In the genomic region with DNA sequence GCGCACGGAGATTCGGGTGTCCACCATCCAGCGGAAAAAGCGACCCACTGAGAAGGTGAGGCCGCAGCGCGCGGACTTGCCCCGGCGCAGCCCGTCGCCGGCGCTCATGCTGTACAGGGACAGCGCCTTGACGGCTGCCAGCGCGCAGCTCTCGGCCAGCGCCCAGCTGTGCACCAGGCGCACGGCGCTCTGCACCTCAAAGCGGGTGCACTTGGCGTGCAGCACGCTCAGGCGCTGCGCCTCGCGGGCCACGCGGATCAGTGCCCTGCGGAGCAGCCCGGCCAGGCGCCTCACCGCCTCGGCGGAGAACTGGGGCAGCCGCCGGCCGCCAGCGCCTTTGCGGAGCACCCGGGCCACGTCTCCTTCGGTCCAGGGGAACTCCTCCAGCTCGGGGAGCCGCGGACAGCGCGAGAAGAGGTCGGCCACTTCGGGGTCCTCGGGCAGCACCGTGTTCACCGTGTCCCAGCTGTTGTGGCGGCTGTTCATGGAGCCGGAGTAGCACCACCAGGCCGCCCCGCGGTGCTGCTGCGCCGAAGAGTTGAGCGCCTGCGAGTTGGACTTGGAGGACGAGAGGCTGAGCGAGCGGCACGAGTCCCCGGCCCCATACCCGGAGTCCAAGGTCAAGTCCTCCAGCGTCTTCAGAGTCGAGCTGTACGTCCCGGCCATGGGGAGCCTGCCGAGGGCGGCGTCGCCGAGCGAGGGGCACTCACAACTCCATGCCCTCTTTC, we compare ENCODE assay signal across 1 cellular context.
TF ChIP-seq lines count a peak whose summit lies in the region.

No MANE protein-coding gene starts in this region.

TF ChIP-seq in HepG2, 621 proteins besides CTCF, POLR2A, EP300 and RAD21 (continued from another document and continues in another):
- TF ChIP-seq, protein P1, sequence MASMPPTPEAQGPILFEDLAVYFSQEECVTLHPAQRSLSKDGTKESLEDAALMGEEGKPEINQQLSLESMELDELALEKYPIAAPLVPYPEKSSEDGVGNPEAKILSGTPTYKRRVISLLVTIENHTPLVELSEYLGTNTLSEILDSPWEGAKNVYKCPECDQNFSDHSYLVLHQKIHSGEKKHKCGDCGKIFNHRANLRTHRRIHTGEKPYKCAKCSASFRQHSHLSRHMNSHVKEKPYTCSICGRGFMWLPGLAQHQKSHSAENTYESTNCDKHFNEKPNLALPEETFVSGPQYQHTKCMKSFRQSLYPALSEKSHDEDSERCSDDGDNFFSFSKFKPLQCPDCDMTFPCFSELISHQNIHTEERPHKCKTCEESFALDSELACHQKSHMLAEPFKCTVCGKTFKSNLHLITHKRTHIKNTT (CRISPR knock-in tag; IDR thresholded peaks at IDR 0.05) = no peak
- no peak for TF ChIP-seq MTF1 (CRISPR knock-in tag; IDR thresholded peaks at IDR 0.05)
- TF ChIP-seq KAT2B (IDR thresholded peaks at IDR 0.05; ENCODE audit: borderline replicate concordance, low read depth, low read length) = no peak
- no peak for TF ChIP-seq ZBTB3 (CRISPR knock-in tag; IDR thresholded peaks at IDR 0.05; ENCODE audit: borderline replicate concordance, low read depth)
- no peak for TF ChIP-seq GLI4 (CRISPR knock-in tag; IDR thresholded peaks at IDR 0.05; ENCODE audit: borderline replicate concordance)
- no peak for TF ChIP-seq ZNF570 (CRISPR knock-in tag; IDR thresholded peaks at IDR 0.05; ENCODE audit: borderline replicate concordance)
- TF ChIP-seq, protein P2, sequence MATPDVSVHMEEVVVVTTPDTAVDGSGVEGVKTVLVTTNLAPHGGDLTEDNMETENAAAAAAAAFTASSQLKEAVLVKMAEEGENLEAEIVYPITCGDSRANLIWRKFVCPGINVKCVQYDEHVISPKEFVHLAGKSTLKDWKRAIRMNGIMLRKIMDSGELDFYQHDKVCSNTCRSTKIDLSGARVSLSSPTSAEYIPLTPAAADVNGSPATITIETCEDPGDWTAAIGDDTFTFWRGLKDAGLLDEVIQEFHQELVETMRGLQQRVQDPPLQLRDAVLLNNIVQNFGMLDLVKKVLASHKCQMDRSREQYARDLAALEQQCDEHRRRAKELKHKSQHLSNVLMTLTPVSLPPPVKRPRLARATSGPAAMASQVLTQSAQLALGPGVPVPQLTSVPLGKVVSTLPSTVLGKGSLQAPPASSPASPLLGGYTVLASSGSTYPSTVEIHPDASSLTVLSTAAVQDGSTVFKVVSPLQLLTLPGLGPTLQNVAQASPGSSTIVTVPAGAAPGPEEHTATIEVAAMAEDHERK (CRISPR knock-in tag; IDR thresholded peaks at IDR 0.05; ENCODE audit: low read depth) = no peak
- TF ChIP-seq, protein P3, sequence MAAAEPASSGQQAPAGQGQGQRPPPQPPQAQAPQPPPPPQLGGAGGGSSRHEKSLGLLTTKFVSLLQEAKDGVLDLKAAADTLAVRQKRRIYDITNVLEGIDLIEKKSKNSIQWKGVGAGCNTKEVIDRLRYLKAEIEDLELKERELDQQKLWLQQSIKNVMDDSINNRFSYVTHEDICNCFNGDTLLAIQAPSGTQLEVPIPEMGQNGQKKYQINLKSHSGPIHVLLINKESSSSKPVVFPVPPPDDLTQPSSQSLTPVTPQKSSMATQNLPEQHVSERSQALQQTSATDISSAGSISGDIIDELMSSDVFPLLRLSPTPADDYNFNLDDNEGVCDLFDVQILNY (CRISPR knock-in tag; conservative IDR thresholded peaks at IDR 0.05) = no peak
- TF ChIP-seq ZKSCAN8 (CRISPR knock-in tag; IDR thresholded peaks at IDR 0.05; ENCODE audit: borderline replicate concordance) = no peak
- peak; percentile 72; the same call in 1 of the 2 replicates for TF ChIP-seq ZNF234 (CRISPR knock-in tag; conservative IDR thresholded peaks at IDR 0.05)
- no peak for TF ChIP-seq NFYC (CRISPR knock-in tag; IDR thresholded peaks at IDR 0.05)
- peak; percentile 79 for TF ChIP-seq ZNF777 (CRISPR knock-in tag; IDR thresholded peaks at IDR 0.05)
- TF ChIP-seq ZNF160 (CRISPR knock-in tag; IDR thresholded peaks at IDR 0.05) = no peak
- TF ChIP-seq TAF15 (IDR thresholded peaks at IDR 0.05; ENCODE audit: low read depth, low read length, poor library complexity, severe bottlenecking) = no peak
- no peak for TF ChIP-seq ZZZ3 (CRISPR knock-in tag; IDR thresholded peaks at IDR 0.05; ENCODE audit: borderline replicate concordance)
- TF ChIP-seq, protein P4, sequence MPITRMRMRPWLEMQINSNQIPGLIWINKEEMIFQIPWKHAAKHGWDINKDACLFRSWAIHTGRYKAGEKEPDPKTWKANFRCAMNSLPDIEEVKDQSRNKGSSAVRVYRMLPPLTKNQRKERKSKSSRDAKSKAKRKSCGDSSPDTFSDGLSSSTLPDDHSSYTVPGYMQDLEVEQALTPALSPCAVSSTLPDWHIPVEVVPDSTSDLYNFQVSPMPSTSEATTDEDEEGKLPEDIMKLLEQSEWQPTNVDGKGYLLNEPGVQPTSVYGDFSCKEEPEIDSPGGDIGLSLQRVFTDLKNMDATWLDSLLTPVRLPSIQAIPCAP (CRISPR knock-in tag; IDR thresholded peaks at IDR 0.05; ENCODE audit: low read depth) = no peak
- TF ChIP-seq NR2F6 (IDR thresholded peaks at IDR 0.05) = no peak
- no peak for TF ChIP-seq NR2F6 (CRISPR knock-in tag; IDR thresholded peaks at IDR 0.05)
- TF ChIP-seq ZNF891 (CRISPR knock-in tag; IDR thresholded peaks at IDR 0.05) = 0 out of 2 replicates have a peak, but pooled peaks have one; percentile 7
- no peak for TF ChIP-seq FOXC1 (CRISPR knock-in tag; IDR thresholded peaks at IDR 0.05; ENCODE audit: borderline replicate concordance)
- no peak for TF ChIP-seq RELA (CRISPR knock-in tag; IDR thresholded peaks at IDR 0.05)
- TF ChIP-seq, protein P5, sequence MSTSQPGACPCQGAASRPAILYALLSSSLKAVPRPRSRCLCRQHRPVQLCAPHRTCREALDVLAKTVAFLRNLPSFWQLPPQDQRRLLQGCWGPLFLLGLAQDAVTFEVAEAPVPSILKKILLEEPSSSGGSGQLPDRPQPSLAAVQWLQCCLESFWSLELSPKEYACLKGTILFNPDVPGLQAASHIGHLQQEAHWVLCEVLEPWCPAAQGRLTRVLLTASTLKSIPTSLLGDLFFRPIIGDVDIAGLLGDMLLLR (CRISPR knock-in tag; IDR thresholded peaks at IDR 0.05) = peak; percentile 75; the same call in 1 of the 2 replicates
- TF ChIP-seq ZNF766 (CRISPR knock-in tag; IDR thresholded peaks at IDR 0.05; ENCODE audit: borderline replicate concordance) = no peak; the same call in 1 of the 2 replicates
- no peak for TF ChIP-seq HNRNPK (IDR thresholded peaks at IDR 0.05; ENCODE audit: low read depth, low read length, poor library complexity, severe bottlenecking)
- peak; percentile 8; the same call in 1 of the 2 replicates for TF ChIP-seq ZNF121 (CRISPR knock-in tag; IDR thresholded peaks at IDR 0.05)
- no peak for TF ChIP-seq ZNF569 (CRISPR knock-in tag; IDR thresholded peaks at IDR 0.05; ENCODE audit: borderline replicate concordance)
- no peak for TF ChIP-seq GATAD1 (CRISPR knock-in tag; IDR thresholded peaks at IDR 0.05)
- TF ChIP-seq, protein P6, sequence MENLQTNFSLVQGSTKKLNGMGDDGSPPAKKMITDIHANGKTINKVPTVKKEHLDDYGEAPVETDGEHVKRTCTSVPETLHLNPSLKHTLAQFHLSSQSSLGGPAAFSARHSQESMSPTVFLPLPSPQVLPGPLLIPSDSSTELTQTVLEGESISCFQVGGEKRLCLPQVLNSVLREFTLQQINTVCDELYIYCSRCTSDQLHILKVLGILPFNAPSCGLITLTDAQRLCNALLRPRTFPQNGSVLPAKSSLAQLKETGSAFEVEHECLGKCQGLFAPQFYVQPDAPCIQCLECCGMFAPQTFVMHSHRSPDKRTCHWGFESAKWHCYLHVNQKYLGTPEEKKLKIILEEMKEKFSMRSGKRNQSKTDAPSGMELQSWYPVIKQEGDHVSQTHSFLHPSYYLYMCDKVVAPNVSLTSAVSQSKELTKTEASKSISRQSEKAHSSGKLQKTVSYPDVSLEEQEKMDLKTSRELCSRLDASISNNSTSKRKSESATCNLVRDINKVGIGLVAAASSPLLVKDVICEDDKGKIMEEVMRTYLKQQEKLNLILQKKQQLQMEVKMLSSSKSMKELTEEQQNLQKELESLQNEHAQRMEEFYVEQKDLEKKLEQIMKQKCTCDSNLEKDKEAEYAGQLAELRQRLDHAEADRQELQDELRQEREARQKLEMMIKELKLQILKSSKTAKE (CRISPR knock-in tag; IDR thresholded peaks at IDR 0.05; ENCODE audit: borderline replicate concordance) = no peak; the same call in none of the 2 replicates
- TF ChIP-seq SIX1 (CRISPR knock-in tag; IDR thresholded peaks at IDR 0.05; ENCODE audit: borderline replicate concordance) = no peak
- no peak for TF ChIP-seq IRF2 (CRISPR knock-in tag; IDR thresholded peaks at IDR 0.05)
- no peak for TF ChIP-seq NAIF1 (CRISPR knock-in tag; IDR thresholded peaks at IDR 0.05; ENCODE audit: borderline replicate concordance)
- no peak for TF ChIP-seq ZNF263 (CRISPR knock-in tag; IDR thresholded peaks at IDR 0.05)
- TF ChIP-seq, protein P7, sequence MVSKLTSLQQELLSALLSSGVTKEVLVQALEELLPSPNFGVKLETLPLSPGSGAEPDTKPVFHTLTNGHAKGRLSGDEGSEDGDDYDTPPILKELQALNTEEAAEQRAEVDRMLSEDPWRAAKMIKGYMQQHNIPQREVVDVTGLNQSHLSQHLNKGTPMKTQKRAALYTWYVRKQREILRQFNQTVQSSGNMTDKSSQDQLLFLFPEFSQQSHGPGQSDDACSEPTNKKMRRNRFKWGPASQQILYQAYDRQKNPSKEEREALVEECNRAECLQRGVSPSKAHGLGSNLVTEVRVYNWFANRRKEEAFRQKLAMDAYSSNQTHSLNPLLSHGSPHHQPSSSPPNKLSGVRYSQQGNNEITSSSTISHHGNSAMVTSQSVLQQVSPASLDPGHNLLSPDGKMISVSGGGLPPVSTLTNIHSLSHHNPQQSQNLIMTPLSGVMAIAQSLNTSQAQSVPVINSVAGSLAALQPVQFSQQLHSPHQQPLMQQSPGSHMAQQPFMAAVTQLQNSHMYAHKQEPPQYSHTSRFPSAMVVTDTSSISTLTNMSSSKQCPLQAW (CRISPR knock-in tag; IDR thresholded peaks at IDR 0.05) = no peak
- TF ChIP-seq, protein P8, sequence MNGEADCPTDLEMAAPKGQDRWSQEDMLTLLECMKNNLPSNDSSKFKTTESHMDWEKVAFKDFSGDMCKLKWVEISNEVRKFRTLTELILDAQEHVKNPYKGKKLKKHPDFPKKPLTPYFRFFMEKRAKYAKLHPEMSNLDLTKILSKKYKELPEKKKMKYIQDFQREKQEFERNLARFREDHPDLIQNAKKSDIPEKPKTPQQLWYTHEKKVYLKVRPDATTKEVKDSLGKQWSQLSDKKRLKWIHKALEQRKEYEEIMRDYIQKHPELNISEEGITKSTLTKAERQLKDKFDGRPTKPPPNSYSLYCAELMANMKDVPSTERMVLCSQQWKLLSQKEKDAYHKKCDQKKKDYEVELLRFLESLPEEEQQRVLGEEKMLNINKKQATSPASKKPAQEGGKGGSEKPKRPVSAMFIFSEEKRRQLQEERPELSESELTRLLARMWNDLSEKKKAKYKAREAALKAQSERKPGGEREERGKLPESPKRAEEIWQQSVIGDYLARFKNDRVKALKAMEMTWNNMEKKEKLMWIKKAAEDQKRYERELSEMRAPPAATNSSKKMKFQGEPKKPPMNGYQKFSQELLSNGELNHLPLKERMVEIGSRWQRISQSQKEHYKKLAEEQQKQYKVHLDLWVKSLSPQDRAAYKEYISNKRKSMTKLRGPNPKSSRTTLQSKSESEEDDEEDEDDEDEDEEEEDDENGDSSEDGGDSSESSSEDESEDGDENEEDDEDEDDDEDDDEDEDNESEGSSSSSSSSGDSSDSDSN (CRISPR knock-in tag; IDR thresholded peaks at IDR 0.05) = peak; percentile 87
- TF ChIP-seq, protein P9, sequence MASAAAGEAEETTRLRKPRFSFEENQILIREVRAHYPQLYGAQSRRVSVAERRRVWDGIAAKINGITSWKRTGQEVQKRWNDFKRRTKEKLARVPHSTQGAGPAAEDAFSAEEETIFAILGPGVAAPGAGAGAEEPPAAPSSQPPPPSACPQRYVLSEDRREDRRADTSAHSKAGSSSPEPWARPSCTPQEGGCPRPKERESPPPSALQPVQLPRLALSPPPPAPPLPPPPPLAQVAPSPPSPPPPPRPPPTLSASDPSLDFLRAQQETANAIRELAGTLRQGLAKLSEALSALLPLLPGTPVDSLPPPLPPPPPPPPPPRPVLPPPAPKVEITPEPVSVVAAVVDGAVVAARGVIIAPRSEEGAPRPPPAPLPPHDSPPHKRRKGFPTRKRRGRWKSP (CRISPR knock-in tag; IDR thresholded peaks at IDR 0.05) = peak; percentile 100
- TF ChIP-seq, protein P10, sequence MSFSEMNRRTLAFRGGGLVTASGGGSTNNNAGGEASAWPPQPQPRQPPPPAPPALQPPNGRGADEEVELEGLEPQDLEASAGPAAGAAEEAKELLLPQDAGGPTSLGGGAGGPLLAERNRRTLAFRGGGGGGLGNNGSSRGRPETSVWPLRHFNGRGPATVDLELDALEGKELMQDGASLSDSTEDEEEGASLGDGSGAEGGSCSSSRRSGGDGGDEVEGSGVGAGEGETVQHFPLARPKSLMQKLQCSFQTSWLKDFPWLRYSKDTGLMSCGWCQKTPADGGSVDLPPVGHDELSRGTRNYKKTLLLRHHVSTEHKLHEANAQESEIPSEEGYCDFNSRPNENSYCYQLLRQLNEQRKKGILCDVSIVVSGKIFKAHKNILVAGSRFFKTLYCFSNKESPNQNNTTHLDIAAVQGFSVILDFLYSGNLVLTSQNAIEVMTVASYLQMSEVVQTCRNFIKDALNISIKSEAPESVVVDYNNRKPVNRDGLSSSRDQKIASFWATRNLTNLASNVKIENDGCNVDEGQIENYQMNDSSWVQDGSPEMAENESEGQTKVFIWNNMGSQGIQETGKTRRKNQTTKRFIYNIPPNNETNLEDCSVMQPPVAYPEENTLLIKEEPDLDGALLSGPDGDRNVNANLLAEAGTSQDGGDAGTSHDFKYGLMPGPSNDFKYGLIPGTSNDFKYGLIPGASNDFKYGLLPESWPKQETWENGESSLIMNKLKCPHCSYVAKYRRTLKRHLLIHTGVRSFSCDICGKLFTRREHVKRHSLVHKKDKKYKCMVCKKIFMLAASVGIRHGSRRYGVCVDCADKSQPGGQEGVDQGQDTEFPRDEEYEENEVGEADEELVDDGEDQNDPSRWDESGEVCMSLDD (CRISPR knock-in tag; IDR thresholded peaks at IDR 0.05; ENCODE audit: borderline replicate concordance) = no peak
- TF ChIP-seq, protein P11, sequence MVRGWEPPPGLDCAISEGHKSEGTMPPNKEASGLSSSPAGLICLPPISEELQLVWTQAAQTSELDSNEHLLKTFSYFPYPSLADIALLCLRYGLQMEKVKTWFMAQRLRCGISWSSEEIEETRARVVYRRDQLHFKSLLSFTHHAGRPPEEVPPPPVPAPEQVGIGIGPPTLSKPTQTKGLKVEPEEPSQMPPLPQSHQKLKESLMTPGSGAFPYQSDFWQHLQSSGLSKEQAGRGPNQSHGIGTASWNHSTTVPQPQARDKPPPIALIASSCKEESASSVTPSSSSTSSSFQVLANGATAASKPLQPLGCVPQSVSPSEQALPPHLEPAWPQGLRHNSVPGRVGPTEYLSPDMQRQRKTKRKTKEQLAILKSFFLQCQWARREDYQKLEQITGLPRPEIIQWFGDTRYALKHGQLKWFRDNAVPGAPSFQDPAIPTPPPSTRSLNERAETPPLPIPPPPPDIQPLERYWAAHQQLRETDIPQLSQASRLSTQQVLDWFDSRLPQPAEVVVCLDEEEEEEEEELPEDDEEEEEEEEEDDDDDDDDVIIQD (CRISPR knock-in tag; IDR thresholded peaks at IDR 0.05; ENCODE audit: low read depth) = no peak
- TF ChIP-seq, protein P12, sequence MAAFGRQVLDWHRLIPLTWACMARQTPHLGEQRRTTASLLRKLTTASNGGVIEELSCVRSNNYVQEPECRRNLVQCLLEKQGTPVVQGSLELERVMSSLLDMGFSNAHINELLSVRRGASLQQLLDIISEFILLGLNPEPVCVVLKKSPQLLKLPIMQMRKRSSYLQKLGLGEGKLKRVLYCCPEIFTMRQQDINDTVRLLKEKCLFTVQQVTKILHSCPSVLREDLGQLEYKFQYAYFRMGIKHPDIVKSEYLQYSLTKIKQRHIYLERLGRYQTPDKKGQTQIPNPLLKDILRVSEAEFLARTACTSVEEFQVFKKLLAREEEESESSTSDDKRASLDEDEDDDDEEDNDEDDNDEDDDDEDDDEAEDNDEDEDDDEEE (CRISPR knock-in tag; IDR thresholded peaks at IDR 0.05) = no peak
- no peak for TF ChIP-seq EZH2 (conservative IDR thresholded peaks at IDR 0.05; ENCODE audit: low read depth, low read length)
- TF ChIP-seq RNF2 (conservative IDR thresholded peaks at IDR 0.05; ENCODE audit: low read depth) = no peak
- TF ChIP-seq ZNF878 (CRISPR knock-in tag; IDR thresholded peaks at IDR 0.05) = no peak; the same call in 1 of the 2 replicates
